ENCODE assay signal across 9 cellular contexts in genomic region chr5:142881076-142881466, GRCh38.
DNase-seq lines count a peak whose midpoint lies in the region; ATAC-seq, FAIRE-seq and TF ChIP-seq lines count a peak whose summit lies in the region.
"Had no signal": no experiment of that assay in that cellular context is flagged by ENCODE, and none has a peak within 500 bp of the region (broad histone marks: within the 10 kb centered on the region; RNA-seq: fewer than 3 reads in every experiment).

No MANE protein-coding gene starts in this region.

- no peak overlapping the region for H3K4me3 ChIP-seq in fibroblast of villous mesenchyme (ENCODE audit: low read depth, low read length)
- H3K4me3 ChIP-seq: BLaER1 had no signal

- peak; percentile 51 for DNase-seq in activated CD8-positive, alpha-beta memory T cell treated with anti-CD3 and anti-CD28 coated beads for 24 hours
- DNase-seq in activated CD8-positive, alpha-beta memory T cell treated with anti-CD3 and anti-CD28 coated beads, Interleukin-2, amount 50 U/mL, for 4 hours, result no peak
- DNase-seq in NCI-H69 (lab: John Stamatoyannopoulos, UW), result peak; percentile 38
- DNase-seq in fibroblast of villous mesenchyme (ENCODE audit: low read depth), result peak; percentile 65
- DNase-seq in superior temporal gyrus (ENCODE audit: extremely low spot score), result peak; percentile 48
- DNase-seq in D721Med (ENCODE audit: insufficient read length, low spot score), result no peak

- TF ChIP-seq CTCF in fibroblast of villous mesenchyme (IDR thresholded peaks at IDR 0.05; ENCODE audit: insufficient read depth, low read depth, low read length) (no peak), D721Med (IDR thresholded peaks at IDR 0.05; ENCODE audit: insufficient read depth, missing control alignments) (no peak)

- FAIRE-seq in D721Med (lab: Jason Lieb, UNC), result no peak

- ATAC-seq in HG03039 (IDR thresholded peaks at IDR 0.05; ENCODE audit: unreplicated experiment), result no peak
- ATAC-seq in GM18861 (IDR thresholded peaks at IDR 0.05; ENCODE audit: unreplicated experiment), result no peak

Comparison
In these comparisons a context has a peak if more than half of its experiments do, and no peak if none do; other contexts are left out.
1. DNase-seq: peak in activated CD8-positive, alpha-beta memory T cell treated with anti-CD3 and anti-CD28 coated beads for 24 hours (single experiment), NCI-H69 (single experiment), fibroblast of villous mesenchyme (single experiment) and superior temporal gyrus (single experiment); none in activated CD8-positive, alpha-beta memory T cell treated with anti-CD3 and anti-CD28 coated beads, Interleukin-2, amount 50 U/mL, for 4 hours (single experiment) and D721Med (single experiment).